In the genomic region with DNA sequence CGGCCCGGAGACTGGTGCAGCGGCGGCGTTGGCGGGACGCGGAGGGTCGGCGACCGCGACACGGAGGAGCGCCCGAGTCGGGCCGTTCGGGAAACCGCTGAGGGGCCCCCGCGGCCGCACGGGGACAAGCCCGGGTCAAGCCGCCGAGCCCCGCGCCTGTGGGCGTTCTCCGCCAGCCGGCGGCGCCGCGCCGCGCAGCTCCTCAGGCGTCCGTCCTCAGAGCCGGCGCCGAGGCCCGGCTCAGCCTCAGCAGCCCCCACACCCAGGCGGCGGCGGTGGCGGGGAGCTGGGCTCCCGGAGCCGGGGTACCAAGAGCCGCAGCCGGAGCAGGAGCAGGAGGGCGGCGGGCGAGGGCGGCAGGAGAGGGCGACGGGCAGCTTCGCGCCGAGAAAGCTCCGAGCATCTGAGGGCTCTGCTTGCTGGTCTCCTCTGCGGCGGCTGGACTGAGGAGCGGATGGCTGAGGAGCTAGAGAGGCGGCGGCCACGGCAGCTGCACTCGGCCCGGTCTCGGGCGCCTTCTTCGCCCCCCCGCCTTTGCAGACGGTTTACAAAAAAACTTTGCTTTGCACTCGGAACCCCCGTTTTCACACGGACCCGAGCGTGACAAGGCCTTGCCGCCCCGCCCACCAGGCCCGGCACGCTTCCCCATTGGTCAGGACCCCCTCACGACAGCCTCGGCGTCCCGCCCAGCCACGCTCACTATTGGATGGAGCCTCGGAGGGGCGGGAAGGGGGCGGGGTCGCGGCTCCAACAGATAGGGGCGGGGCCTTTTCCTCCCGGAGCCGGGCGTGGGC, we compare ENCODE assay signal across 8 cellular contexts. TPM values are rescaled to one million over a fixed set of nuclear protein-coding genes. Genes with fewer than 3 reads are reported as not detected.
A peak's percentile ranks its signal among the peaks of the same experiment; 100 is the strongest.
DNase-seq lines count a peak whose midpoint lies in the region; TF ChIP-seq lines count a peak whose summit lies in the region.

A gene with protein sequence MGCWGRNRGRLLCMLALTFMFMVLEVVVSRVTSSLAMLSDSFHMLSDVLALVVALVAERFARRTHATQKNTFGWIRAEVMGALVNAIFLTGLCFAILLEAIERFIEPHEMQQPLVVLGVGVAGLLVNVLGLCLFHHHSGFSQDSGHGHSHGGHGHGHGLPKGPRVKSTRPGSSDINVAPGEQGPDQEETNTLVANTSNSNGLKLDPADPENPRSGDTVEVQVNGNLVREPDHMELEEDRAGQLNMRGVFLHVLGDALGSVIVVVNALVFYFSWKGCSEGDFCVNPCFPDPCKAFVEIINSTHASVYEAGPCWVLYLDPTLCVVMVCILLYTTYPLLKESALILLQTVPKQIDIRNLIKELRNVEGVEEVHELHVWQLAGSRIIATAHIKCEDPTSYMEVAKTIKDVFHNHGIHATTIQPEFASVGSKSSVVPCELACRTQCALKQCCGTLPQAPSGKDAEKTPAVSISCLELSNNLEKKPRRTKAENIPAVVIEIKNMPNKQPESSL (minus strand): TSS at position 522 of the 794 bp plus-strand sequence. CDS start 549 bp downstream, outside the sequence.

- H3K27ac ChIP-seq in RWPE1, result peak within 1 kb of the TSS; percentile 92

- H3K4me3 Mint-ChIP-seq in activated T-helper 2 cell treated with anti-CD3 and anti-CD28 coated beads, Interferon-gamma antibody, Interleukin-2, Interleukin-4, amounts not matched to agents 10 μg/mL and 5 μg/mL and 100 μg/mL, durations not matched to agents 14 hours and 24 hours and 36 hours (ENCODE audit: low read depth), result peak within 1 kb of the TSS; percentile 91
- peak within 1 kb of the TSS; percentile 96 to 99 (median 98) for H3K4me3 Mint-ChIP-seq in nephron
- peak within 1 kb of the TSS; percentile 94 for H3K4me3 Mint-ChIP-seq in stimulated activated naive CD8-positive, alpha-beta T cell treated with anti-CD3 and anti-CD28 coated beads, Interleukin-15, Interleukin-2, amounts not matched to agents 100 ng/mL and 50 ng/mL, for 24 hours

- H3K27me3 Mint-ChIP-seq in activated T-helper 2 cell treated with anti-CD3 and anti-CD28 coated beads, Interferon-gamma antibody, Interleukin-2, Interleukin-4, amounts not matched to agents 10 μg/mL and 5 μg/mL and 100 μg/mL, durations not matched to agents 14 hours and 24 hours and 36 hours (ENCODE audit: low read depth), result no peaks in the 10 kb centered on the region
- peaks cover 5% of the 10 kb centered on the region for H3K27me3 Mint-ChIP-seq in nephron (ENCODE audit: low read depth)
- no peaks in the 10 kb centered on the region for H3K27me3 Mint-ChIP-seq in stimulated activated naive CD8-positive, alpha-beta T cell treated with anti-CD3 and anti-CD28 coated beads, Interleukin-15, Interleukin-2, amounts not matched to agents 100 ng/mL and 50 ng/mL, for 24 hours

- peaks cover 41% of the 10 kb centered on the region for H3K4me1 Mint-ChIP-seq in activated T-helper 2 cell treated with anti-CD3 and anti-CD28 coated beads, Interferon-gamma antibody, Interleukin-2, Interleukin-4, amounts not matched to agents 10 μg/mL and 5 μg/mL and 100 μg/mL, durations not matched to agents 14 hours and 24 hours and 36 hours (ENCODE audit: low read depth)
- H3K4me1 Mint-ChIP-seq in nephron, result peaks cover 50% of the 10 kb centered on the region
- peaks cover 49% of the 10 kb centered on the region for H3K4me1 Mint-ChIP-seq in stimulated activated naive CD8-positive, alpha-beta T cell treated with anti-CD3 and anti-CD28 coated beads, Interleukin-15, Interleukin-2, amounts not matched to agents 100 ng/mL and 50 ng/mL, for 24 hours (ENCODE audit: low read depth)

- DNase-seq in Daoy (ENCODE audit: low read depth) (peak; percentile 100), GOT3 (lab: John Stamatoyannopoulos, UW) (peak; percentile 93), LNCaP clone FGC (ENCODE audit: low read depth) (peak; percentile 82), RWPE1 (ENCODE audit: low spot score) (peak; percentile 100), fibroblast of peridontal ligament (ENCODE audit: extremely low read depth) (peak; percentile 97)
- peak; percentile 99 for DNase-seq in activated T-helper 2 cell treated with anti-CD3 and anti-CD28 coated beads, Interferon-gamma antibody, Interleukin-2, Interleukin-4, amounts not matched to agents 10 μg/mL and 5 μg/mL and 100 μg/mL, durations not matched to agents 14 hours and 24 hours and 36 hours (ENCODE audit: low spot score)

- no peaks in the 10 kb centered on the region for H3K9me3 Mint-ChIP-seq in activated T-helper 2 cell treated with anti-CD3 and anti-CD28 coated beads, Interferon-gamma antibody, Interleukin-2, Interleukin-4, amounts not matched to agents 10 μg/mL and 5 μg/mL and 100 μg/mL, durations not matched to agents 14 hours and 24 hours and 36 hours
- no peaks in the 10 kb centered on the region for H3K9me3 Mint-ChIP-seq in nephron
- H3K9me3 Mint-ChIP-seq in stimulated activated naive CD8-positive, alpha-beta T cell treated with anti-CD3 and anti-CD28 coated beads, Interleukin-15, Interleukin-2, amounts not matched to agents 100 ng/mL and 50 ng/mL, for 24 hours, result no peaks in the 10 kb centered on the region

- TF ChIP-seq CTCF in LNCaP clone FGC (IDR thresholded peaks at IDR 0.05; ENCODE audit: control insufficient read depth, extremely low read depth, insufficient read depth) (peak; percentile 15; the same call in 1 of the 2 replicates), RWPE1 (conservative IDR thresholded peaks at IDR 0.05; ENCODE audit: low read depth) (no peak), nephron (IDR thresholded peaks at IDR 0.05; ENCODE audit: unreplicated experiment in 3 of 3) (no peak)

- CTCF ChIA-PET in RWPE1 (lab: Yijun Ruan, JAX), result interaction anchor here (0.5 to 1.6 kb wide), 7 partner anchors 29 to 776 kb away, joined by 3 to 6 read pairs (median 4); no protein-coding TSS in a partner anchor

- POLR2A ChIA-PET in RWPE1 (lab: Yijun Ruan, JAX; ENCODE audit: low non-redundant PET), result interaction anchor here (0.5 kb wide), 1 partner anchor 27 kb away, joined by 4 read pairs; no protein-coding TSS in a partner anchor

- H3K4me3 ChIP-seq in LNCaP clone FGC (ENCODE audit: low read depth, low read length), result peak within 1 kb of the TSS; percentile 72

- intact Hi-C loops in activated T-helper 2 cell treated with anti-CD3 and anti-CD28 coated beads, Interferon-gamma antibody, Interleukin-2, Interleukin-4, amounts not matched to agents 10 μg/mL and 5 μg/mL and 100 μg/mL, durations not matched to agents 14 hours and 24 hours and 36 hours (cut with micrococcal nuclease), result loop anchor here (1.0 to 10.0 kb wide), 8 partner anchors 64 to 456 kb away; partner anchors contain the start of genes DTL, INTS7, LPGAT1 and NEK2

- peak within 1 kb of the TSS; percentile 86 for H3K27ac Mint-ChIP-seq in activated T-helper 2 cell treated with anti-CD3 and anti-CD28 coated beads, Interferon-gamma antibody, Interleukin-2, Interleukin-4, amounts not matched to agents 10 μg/mL and 5 μg/mL and 100 μg/mL, durations not matched to agents 14 hours and 24 hours and 36 hours
- H3K27ac Mint-ChIP-seq in nephron, result peak within 1 kb of the TSS; percentile 69 to 98 (median 92)
- peak within 1 kb of the TSS; percentile 88 for H3K27ac Mint-ChIP-seq in stimulated activated naive CD8-positive, alpha-beta T cell treated with anti-CD3 and anti-CD28 coated beads, Interleukin-15, Interleukin-2, amounts not matched to agents 100 ng/mL and 50 ng/mL, for 24 hours

- peaks cover 28% of the 10 kb centered on the region for H3K36me3 Mint-ChIP-seq in activated T-helper 2 cell treated with anti-CD3 and anti-CD28 coated beads, Interferon-gamma antibody, Interleukin-2, Interleukin-4, amounts not matched to agents 10 μg/mL and 5 μg/mL and 100 μg/mL, durations not matched to agents 14 hours and 24 hours and 36 hours (ENCODE audit: low read depth)
- peaks cover 14% of the 10 kb centered on the region for H3K36me3 Mint-ChIP-seq in nephron (ENCODE audit: low read depth)
- peaks cover 17% of the 10 kb centered on the region for H3K36me3 Mint-ChIP-seq in stimulated activated naive CD8-positive, alpha-beta T cell treated with anti-CD3 and anti-CD28 coated beads, Interleukin-15, Interleukin-2, amounts not matched to agents 100 ng/mL and 50 ng/mL, for 24 hours (ENCODE audit: low read depth)

RNA-seq across cellular contexts. Expression of the gene that starts here (rescaled TPM):
- 11.3 and 18.2 TPM in 2 replicates for total RNA-seq in Daoy (2014; rRNA removed; shearing (Covaris generic))
- 7.9 and 8.0 TPM in 2 replicates for total RNA-seq in activated T-helper 2 cell treated with anti-CD3 and anti-CD28 coated beads, Interferon-gamma antibody, Interleukin-2, Interleukin-4, amounts not matched to agents 10 μg/mL and 5 μg/mL and 100 μg/mL, durations not matched to agents 14 hours and 24 hours and 36 hours

Comparison
In these comparisons a context has a peak if more than half of its experiments do, and no peak if none do; other contexts are left out.
1. Peak in every context shown above with its lines: DNase-seq, H3K4me3 ChIP-seq and H3K27ac ChIP-seq.